ENCODE assay signal across 8 cellular contexts in the genomic region with DNA sequence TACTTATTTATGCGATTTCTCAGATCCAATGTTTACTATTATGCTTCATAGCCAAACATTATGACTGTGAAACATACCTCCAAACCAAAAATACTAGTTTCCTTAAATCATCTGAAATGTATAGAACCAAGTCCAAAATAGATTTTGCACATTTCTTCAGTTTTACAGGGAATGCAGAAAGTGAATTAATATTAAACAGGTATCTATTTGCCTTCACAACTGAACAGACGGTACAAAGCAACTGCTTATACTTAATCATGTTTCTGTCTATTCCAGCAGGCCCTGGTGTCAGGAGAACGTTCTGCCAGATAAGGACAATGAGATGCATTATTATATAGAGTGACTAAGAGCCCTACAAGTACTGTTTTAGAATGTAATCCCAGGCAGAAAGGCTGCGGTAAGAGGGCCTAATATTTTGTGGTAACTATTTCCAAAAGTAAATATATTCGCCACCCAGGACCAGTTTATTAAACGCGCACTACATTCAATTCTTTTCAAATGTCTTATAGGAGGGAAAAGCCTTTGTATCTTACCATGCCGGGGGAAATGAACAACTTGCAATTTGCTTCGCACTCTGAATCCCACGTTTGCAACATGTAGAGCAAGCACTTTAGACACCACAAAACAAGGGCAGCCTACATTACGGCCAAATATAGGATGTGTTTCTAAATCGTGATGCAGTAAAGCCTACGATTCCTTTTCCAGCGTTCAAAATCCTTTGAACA. TPM values are rescaled to one million over a fixed set of nuclear protein-coding genes. Genes with fewer than 3 reads are reported as not detected.
A peak's percentile ranks its signal among the peaks of the same experiment; 100 is the strongest.
DNase-seq lines count a peak whose midpoint lies in the region; ATAC-seq and TF ChIP-seq lines count a peak whose summit lies in the region.

No MANE protein-coding gene starts in this region.

- peak overlapping the region; percentile 23 to 93 (median 86); a peak in 21 of 22 replicates for H3K27ac ChIP-seq in BLaER1 treated with 17β-estradiol and CSF1 and Interleukin-3, amounts not matched to agents 10 nM and 100 nM

- H3K4me1 ChIP-seq in BLaER1 treated with 17β-estradiol and CSF1 and Interleukin-3, amounts not matched to agents 10 nM and 100 nM = peaks cover 53 to 81% (median 67%) of the 10 kb centered on the region in 10 experiments

- ATAC-seq in T-helper 17 cell (no peak), GM19324 (IDR thresholded peaks at IDR 0.05; ENCODE audit: low FRiP score, unreplicated experiment) (no peak), esophagus mucosa (no peak)

- peak overlapping the region; percentile 76 to 96 (median 82) for H3K4me3 ChIP-seq in BLaER1 treated with 17β-estradiol and CSF1 and Interleukin-3, amounts not matched to agents 10 nM and 100 nM
- H3K4me3 ChIP-seq in fibroblast of pulmonary artery (replicated peaks; ENCODE audit: low read depth, low read length) = peak overlapping the region; percentile 88

- peaks cover 0 to 9% (median 0%) of the 10 kb centered on the region in 11 experiments; a peak in 5 of 22 replicates for H3K36me3 ChIP-seq in BLaER1 treated with 17β-estradiol and CSF1 and Interleukin-3, amounts not matched to agents 10 nM and 100 nM

- peak overlapping the region; percentile 79 for H3K27ac Mint-ChIP-seq in T-helper 17 cell

- TF ChIP-seq CTCF in fibroblast of pulmonary artery (IDR thresholded peaks at IDR 0.05; ENCODE audit: low read length, missing control alignments) = no peak

- peaks cover 24% of the 10 kb centered on the region for H3K4me1 Mint-ChIP-seq in T-helper 17 cell

- H3K4me2 ChIP-seq in BLaER1 treated with 17β-estradiol and CSF1 and Interleukin-3, amounts not matched to agents 10 nM and 100 nM = peak overlapping the region; percentile 66 to 96 (median 91)

- no peaks in the 10 kb centered on the region for H3K36me3 Mint-ChIP-seq in T-helper 17 cell (ENCODE audit: low read depth)

- H3K27me3 ChIP-seq in BLaER1 treated with 17β-estradiol and CSF1 and Interleukin-3, amounts not matched to agents 10 nM and 100 nM = no peaks in the 10 kb centered on the region

- peak overlapping the region; percentile 87 to 96 (median 91) for H3K9ac ChIP-seq in BLaER1 treated with 17β-estradiol and CSF1 and Interleukin-3, amounts not matched to agents 10 nM and 100 nM

- no peaks in the 10 kb centered on the region for H3K27me3 Mint-ChIP-seq in T-helper 17 cell

- peak overlapping the region; percentile 95 for H3K4me3 Mint-ChIP-seq in T-helper 17 cell

- H4K20me1 ChIP-seq in BLaER1 treated with 17β-estradiol and CSF1 and Interleukin-3, amounts not matched to agents 10 nM and 100 nM = peaks cover 0 to 53% (median 35%) of the 10 kb centered on the region in 11 experiments; a peak in 17 of 22 replicates

- H3K9me3 ChIP-seq in BLaER1 treated with 17β-estradiol and CSF1 and Interleukin-3, amounts not matched to agents 10 nM and 100 nM (replicated peaks in 1 of 11) = no peaks in the 10 kb centered on the region
- H3K9me3 ChIP-seq in T-helper 17 cell (ENCODE audit: control insufficient read depth, low read length, poor library complexity, severe bottlenecking) = no peaks in the 10 kb centered on the region

- peak; percentile 76 for DNase-seq in HT1080 (ENCODE audit: low read depth)
- no peak for DNase-seq in T-helper 17 cell
- DNase-seq in fibroblast of pulmonary artery (ENCODE audit: low read depth) = peak; percentile 56
- peak; percentile 87 for DNase-seq in pons (ENCODE audit: low spot score)
- no peak for DNase-seq in DMS114 treated with DMSO at 0.1 percent for 48 hours (lab: John Stamatoyannopoulos, UW; ENCODE audit: unreplicated experiment)

RNA-seq across cellular contexts. Expression of gene CORO1C, which starts 1.5 kb away (rescaled TPM):
- total RNA-seq in HT1080 (2014; rRNA removed; shearing (Covaris generic)) = 186 and 210 TPM in 2 replicates
- polyA plus RNA-seq in HT1080 (2015; cell fraction: cytosol; rRNA removed) = 182 and 192 TPM in 2 replicates
- polyA plus RNA-seq in HT1080 (2015; cell fraction: nucleus; rRNA removed) = 216 and 226 TPM in 2 replicates
- total RNA-seq in T-helper 17 cell = 10 to 100 TPM; 13.3 to 61.1 TPM
- 107 TPM for total RNA-seq in esophagus mucosa

Comparison
In these comparisons a context has a peak if more than half of its experiments do, and no peak if none do; other contexts are left out.
1. DNase-seq: peak in HT1080 (single experiment), fibroblast of pulmonary artery (single experiment) and pons (single experiment); none in T-helper 17 cell (0 of 3) and DMS114 treated with DMSO at 0.1 percent for 48 hours (single experiment).